ENCODE assay signal across 24 cellular contexts in the genomic region with DNA sequence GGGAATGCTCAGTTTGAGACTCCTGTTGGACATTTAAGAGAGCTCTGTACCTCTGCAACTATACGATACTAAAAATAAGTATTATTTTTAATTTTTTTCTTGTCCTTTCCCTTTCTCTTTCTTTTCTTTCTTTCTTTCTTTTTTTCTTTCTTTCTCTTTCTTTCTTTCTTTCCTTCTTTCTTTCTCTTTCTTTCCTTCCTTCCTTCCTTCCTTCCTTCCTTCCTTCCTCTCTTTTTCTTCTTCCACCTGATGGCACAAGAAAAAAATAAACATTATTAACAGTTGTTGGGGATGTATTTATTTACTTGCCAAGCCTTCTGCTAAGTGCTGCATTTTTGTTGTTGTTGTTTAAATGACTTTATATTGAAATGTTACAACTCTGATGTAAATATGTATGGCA.
"Had no signal": no experiment of that assay in that cellular context is flagged by ENCODE, and none has a peak within 500 bp of the region (broad histone marks: within the 10 kb centered on the region; RNA-seq: fewer than 3 reads in every experiment).

No MANE protein-coding gene starts in this region.

- H3K27me3 Mint-ChIP-seq: activated naive CD8-positive, alpha-beta T cell treated with anti-CD3 and anti-CD28 coated beads, Interleukin-2, amount 50 U/mL, for 24 hours; brain had no signal

- DNase-seq: activated CD4-positive, alpha-beta T cell treated with anti-CD3 and anti-CD28 coated beads for 48 hours; activated CD4-positive, alpha-beta T cell treated with anti-CD3 and anti-CD28 coated beads, Interleukin-2, amount 50 U/mL, for 4 hours; activated CD4-positive, CD25-positive, alpha-beta regulatory T cell treated with anti-CD3 and anti-CD28 coated beads, Interleukin-2, amount 50 U/mL, for 72 hours; activated CD8-positive, alpha-beta memory T cell treated with anti-CD3 and anti-CD28 coated beads, Interleukin-2, amount 50 U/mL, for 48 hours; activated CD8-positive, alpha-beta T cell treated with anti-CD3 and anti-CD28 coated beads, Interleukin-2, amount 10 ng/mL, durations not matched to agents 7 days and 5 days; activated effector memory CD4-positive, alpha-beta T cell treated with anti-CD3 and anti-CD28 coated beads, Interleukin-2, amount 50 U/mL, for 16 hours; activated naive CD4-positive, alpha-beta T cell treated with Interleukin-2 at 50 U/mL for 16 hours; activated naive CD8-positive, alpha-beta T cell treated with anti-CD3 and anti-CD28 coated beads, Interleukin-2, amount 50 U/mL, for 24 hours; activated T-cell treated with anti-CD3 and anti-CD28 coated beads, Interleukin-2, amount 50 U/mL, for 1 hour; KG1; NCI-H1092; NCI-H1930; NCI-H2171; NCI-H226; NCI-H526; RPMI8226; SHP77; T-helper 9 cell had no signal

- FAIRE-seq: astrocyte had no signal

- ATAC-seq: activated CD8-positive, alpha-beta T cell treated with anti-CD3 and anti-CD28 coated beads, Interleukin-2, amount 10 ng/mL, durations not matched to agents 7 days and 5 days; activated naive CD4-positive, alpha-beta T cell treated with anti-CD3 and anti-CD28 coated beads, Interleukin-2, amount 50 U/mL, for 72 hours; activated naive CD8-positive, alpha-beta T cell treated with anti-CD3 and anti-CD28 coated beads, Interleukin-2, amount 50 U/mL, for 24 hours; Panc1; WTC11 had no signal

- H3K9me3 Mint-ChIP-seq: activated naive CD4-positive, alpha-beta T cell treated with anti-CD3 and anti-CD28 coated beads, Interleukin-2, amount 50 U/mL, for 72 hours; activated naive CD8-positive, alpha-beta T cell treated with anti-CD3 and anti-CD28 coated beads, Interleukin-2, amount 50 U/mL, for 24 hours; T-helper 1 cell treated with Interleukin-12 subunit alpha and Interleukin-12 subunit beta and Interleukin-4 antibody, amounts not matched to agents 30 μg/mL and 1 μg/mL, for 36 hours; WTC11 had no signal

- H3K27ac Mint-ChIP-seq: activated CD8-positive, alpha-beta T cell treated with anti-CD3 and anti-CD28 coated beads, Interleukin-2, amount 10 ng/mL, durations not matched to agents 7 days and 5 days; activated naive CD4-positive, alpha-beta T cell treated with anti-CD3 and anti-CD28 coated beads, Interleukin-2, amount 50 U/mL, for 72 hours; activated naive CD8-positive, alpha-beta T cell treated with anti-CD3 and anti-CD28 coated beads, Interleukin-2, amount 50 U/mL, for 24 hours; T-helper 1 cell treated with Interleukin-12 subunit alpha and Interleukin-12 subunit beta and Interleukin-4 antibody, amounts not matched to agents 30 μg/mL and 1 μg/mL, for 36 hours; WTC11 had no signal

- H3K36me3 Mint-ChIP-seq: brain, WTC11 had no signal

- H3K4me3 Mint-ChIP-seq: activated CD8-positive, alpha-beta T cell treated with anti-CD3 and anti-CD28 coated beads, Interleukin-2, amount 10 ng/mL, durations not matched to agents 7 days and 5 days; activated naive CD8-positive, alpha-beta T cell treated with anti-CD3 and anti-CD28 coated beads, Interleukin-2, amount 50 U/mL, for 24 hours; brain; T-helper 1 cell treated with Interleukin-12 subunit alpha and Interleukin-12 subunit beta and Interleukin-4 antibody, amounts not matched to agents 30 μg/mL and 1 μg/mL, for 36 hours; WTC11 had no signal
